Comparison of ENCODE assay signal across 1 cellular context in the genomic region with DNA sequence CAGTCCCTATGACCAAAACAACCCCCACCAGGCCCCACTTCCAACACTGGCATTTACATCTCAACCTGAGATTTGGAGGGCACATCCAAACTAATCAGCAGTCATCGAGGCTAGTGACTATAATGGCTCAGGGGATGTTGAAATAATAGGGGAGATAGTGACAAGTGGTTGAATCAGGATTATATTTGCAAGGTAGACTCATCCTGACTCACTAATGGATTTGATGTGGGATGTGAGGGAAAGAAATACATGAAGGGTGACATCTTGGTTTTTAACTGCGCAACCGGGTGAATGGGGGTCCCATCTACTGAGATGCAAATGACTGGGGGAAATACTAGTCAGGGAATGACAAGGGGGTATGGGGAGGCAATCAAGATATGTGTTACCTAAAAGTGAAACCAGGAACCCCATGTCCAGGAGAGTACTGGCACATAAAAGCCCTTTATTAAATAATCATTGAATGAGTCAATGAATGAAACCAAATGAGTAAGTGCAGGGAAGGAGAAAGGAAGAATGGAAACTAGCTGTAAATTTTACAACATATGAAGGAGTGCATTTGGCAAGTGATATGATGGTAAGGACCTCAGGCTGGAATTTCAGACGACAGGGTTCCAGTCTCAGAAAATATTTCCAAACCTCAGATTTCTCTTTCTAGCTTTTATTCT.
TF ChIP-seq lines count a peak whose summit lies in the region.

No MANE protein-coding gene starts in this region.

TF ChIP-seq in HepG2, 621 proteins besides CTCF, POLR2A, EP300 and RAD21:
- TF ChIP-seq, protein P1, sequence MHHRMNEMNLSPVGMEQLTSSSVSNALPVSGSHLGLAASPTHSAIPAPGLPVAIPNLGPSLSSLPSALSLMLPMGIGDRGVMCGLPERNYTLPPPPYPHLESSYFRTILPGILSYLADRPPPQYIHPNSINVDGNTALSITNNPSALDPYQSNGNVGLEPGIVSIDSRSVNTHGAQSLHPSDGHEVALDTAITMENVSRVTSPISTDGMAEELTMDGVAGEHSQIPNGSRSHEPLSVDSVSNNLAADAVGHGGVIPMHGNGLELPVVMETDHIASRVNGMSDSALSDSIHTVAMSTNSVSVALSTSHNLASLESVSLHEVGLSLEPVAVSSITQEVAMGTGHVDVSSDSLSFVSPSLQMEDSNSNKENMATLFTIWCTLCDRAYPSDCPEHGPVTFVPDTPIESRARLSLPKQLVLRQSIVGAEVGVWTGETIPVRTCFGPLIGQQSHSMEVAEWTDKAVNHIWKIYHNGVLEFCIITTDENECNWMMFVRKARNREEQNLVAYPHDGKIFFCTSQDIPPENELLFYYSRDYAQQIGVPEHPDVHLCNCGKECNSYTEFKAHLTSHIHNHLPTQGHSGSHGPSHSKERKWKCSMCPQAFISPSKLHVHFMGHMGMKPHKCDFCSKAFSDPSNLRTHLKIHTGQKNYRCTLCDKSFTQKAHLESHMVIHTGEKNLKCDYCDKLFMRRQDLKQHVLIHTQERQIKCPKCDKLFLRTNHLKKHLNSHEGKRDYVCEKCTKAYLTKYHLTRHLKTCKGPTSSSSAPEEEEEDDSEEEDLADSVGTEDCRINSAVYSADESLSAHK (CRISPR knock-in tag; IDR thresholded peaks at IDR 0.05; ENCODE audit: borderline replicate concordance), result no peak
- no peak for TF ChIP-seq ZNF577 (CRISPR knock-in tag; IDR thresholded peaks at IDR 0.05; ENCODE audit: borderline replicate concordance, low read depth)
- TF ChIP-seq ZNF264 (CRISPR knock-in tag; IDR thresholded peaks at IDR 0.05), result no peak
- TF ChIP-seq ZSCAN25 (CRISPR knock-in tag; IDR thresholded peaks at IDR 0.05), result no peak
- TF ChIP-seq ZFP90 (CRISPR knock-in tag; IDR thresholded peaks at IDR 0.05; ENCODE audit: borderline replicate concordance), result no peak
- no peak for TF ChIP-seq SMC3 (IDR thresholded peaks at IDR 0.05; ENCODE audit: low read length)
- TF ChIP-seq ATM (IDR thresholded peaks at IDR 0.05; ENCODE audit: borderline replicate concordance), result no peak
- no peak for TF ChIP-seq ETV6 (CRISPR knock-in tag; conservative IDR thresholded peaks at IDR 0.05)
- no peak for TF ChIP-seq REPIN1 (CRISPR knock-in tag; IDR thresholded peaks at IDR 0.05; ENCODE audit: borderline replicate concordance, low read depth)
- TF ChIP-seq ZNF768 (CRISPR knock-in tag; IDR thresholded peaks at IDR 0.05), result no peak
- TF ChIP-seq, protein P2, sequence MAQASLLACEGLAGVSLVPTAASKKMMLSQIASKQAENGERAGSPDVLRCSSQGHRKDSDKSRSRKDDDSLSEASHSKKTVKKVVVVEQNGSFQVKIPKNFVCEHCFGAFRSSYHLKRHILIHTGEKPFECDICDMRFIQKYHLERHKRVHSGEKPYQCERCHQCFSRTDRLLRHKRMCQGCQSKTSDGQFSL (CRISPR knock-in tag; IDR thresholded peaks at IDR 0.05), result no peak
- TF ChIP-seq ZBTB38 (CRISPR knock-in tag; IDR thresholded peaks at IDR 0.05), result no peak
- no peak for TF ChIP-seq THAP11 (CRISPR knock-in tag; IDR thresholded peaks at IDR 0.05)
- TF ChIP-seq NAIF1 (CRISPR knock-in tag; IDR thresholded peaks at IDR 0.05; ENCODE audit: borderline replicate concordance), result no peak
- TF ChIP-seq ZNF337 (CRISPR knock-in tag; IDR thresholded peaks at IDR 0.05; ENCODE audit: borderline replicate concordance, low read depth), result no peak
- no peak for TF ChIP-seq ZNF598 (CRISPR knock-in tag; IDR thresholded peaks at IDR 0.05; ENCODE audit: borderline replicate concordance)
- TF ChIP-seq, protein P3, sequence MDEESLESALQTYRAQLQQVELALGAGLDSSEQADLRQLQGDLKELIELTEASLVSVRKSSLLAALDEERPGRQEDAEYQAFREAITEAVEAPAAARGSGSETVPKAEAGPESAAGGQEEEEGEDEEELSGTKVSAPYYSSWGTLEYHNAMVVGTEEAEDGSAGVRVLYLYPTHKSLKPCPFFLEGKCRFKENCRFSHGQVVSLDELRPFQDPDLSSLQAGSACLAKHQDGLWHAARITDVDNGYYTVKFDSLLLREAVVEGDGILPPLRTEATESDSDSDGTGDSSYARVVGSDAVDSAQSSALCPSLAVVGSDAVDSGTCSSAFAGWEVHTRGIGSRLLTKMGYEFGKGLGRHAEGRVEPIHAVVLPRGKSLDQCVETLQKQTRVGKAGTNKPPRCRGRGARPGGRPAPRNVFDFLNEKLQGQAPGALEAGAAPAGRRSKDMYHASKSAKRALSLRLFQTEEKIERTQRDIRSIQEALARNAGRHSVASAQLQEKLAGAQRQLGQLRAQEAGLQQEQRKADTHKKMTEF (CRISPR knock-in tag; IDR thresholded peaks at IDR 0.05), result no peak
- TF ChIP-seq CBX2 (IDR thresholded peaks at IDR 0.05; ENCODE audit: low read depth, low read length), result no peak
- TF ChIP-seq CBX2 (CRISPR knock-in tag; IDR thresholded peaks at IDR 0.05; ENCODE audit: low read depth), result no peak
- no peak for TF ChIP-seq MXI1 (IDR thresholded peaks at IDR 0.05; ENCODE audit: borderline replicate concordance, low read depth, low read length)
